1 cellular context compared by ENCODE assay signal in genomic region chr12:2812290-2813213, GRCh38.
TF ChIP-seq lines count a peak whose summit lies in the region.

Gene ITFG2, plus strand, starts transcription at chr12:2812668. Its CDS starts 93 bp downstream, at chr12:2812761.

TF ChIP-seq in GM12878, 131 proteins besides CTCF, POLR2A, EP300 and RAD21 (continued from another document):
- TF ChIP-seq, protein P1, sequence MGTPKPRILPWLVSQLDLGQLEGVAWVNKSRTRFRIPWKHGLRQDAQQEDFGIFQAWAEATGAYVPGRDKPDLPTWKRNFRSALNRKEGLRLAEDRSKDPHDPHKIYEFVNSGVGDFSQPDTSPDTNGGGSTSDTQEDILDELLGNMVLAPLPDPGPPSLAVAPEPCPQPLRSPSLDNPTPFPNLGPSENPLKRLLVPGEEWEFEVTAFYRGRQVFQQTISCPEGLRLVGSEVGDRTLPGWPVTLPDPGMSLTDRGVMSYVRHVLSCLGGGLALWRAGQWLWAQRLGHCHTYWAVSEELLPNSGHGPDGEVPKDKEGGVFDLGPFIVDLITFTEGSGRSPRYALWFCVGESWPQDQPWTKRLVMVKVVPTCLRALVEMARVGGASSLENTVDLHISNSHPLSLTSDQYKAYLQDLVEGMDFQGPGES (IDR thresholded peaks at IDR 0.05): peak; percentile 59
- peak; percentile 75 for TF ChIP-seq SPI1 (IDR thresholded peaks at IDR 0.05; ENCODE audit: borderline replicate concordance, insufficient read depth, low read depth, low read length)
- TF ChIP-seq SMC3 (IDR thresholded peaks at IDR 0.05; ENCODE audit: borderline replicate concordance, low read length): no peak
- TF ChIP-seq ZZZ3 (IDR thresholded peaks at IDR 0.05; ENCODE audit: control insufficient read depth, insufficient read length, low read depth): no peak
- no peak for TF ChIP-seq ZNF622 (IDR thresholded peaks at IDR 0.05)
- TF ChIP-seq MTA3 (IDR thresholded peaks at IDR 0.05; ENCODE audit: borderline replicate concordance, low read length): no peak
- TF ChIP-seq, protein P2, sequence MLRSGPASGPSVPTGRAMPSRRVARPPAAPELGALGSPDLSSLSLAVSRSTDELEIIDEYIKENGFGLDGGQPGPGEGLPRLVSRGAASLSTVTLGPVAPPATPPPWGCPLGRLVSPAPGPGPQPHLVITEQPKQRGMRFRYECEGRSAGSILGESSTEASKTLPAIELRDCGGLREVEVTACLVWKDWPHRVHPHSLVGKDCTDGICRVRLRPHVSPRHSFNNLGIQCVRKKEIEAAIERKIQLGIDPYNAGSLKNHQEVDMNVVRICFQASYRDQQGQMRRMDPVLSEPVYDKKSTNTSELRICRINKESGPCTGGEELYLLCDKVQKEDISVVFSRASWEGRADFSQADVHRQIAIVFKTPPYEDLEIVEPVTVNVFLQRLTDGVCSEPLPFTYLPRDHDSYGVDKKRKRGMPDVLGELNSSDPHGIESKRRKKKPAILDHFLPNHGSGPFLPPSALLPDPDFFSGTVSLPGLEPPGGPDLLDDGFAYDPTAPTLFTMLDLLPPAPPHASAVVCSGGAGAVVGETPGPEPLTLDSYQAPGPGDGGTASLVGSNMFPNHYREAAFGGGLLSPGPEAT (IDR thresholded peaks at IDR 0.05; ENCODE audit: low read depth): peak; percentile 96
- TF ChIP-seq IKZF2 (IDR thresholded peaks at IDR 0.05): peak; percentile 80
- peak; percentile 99 for TF ChIP-seq PBX3 (IDR thresholded peaks at IDR 0.05; ENCODE audit: insufficient replicate concordance, low read depth, low read length)
- no peak for TF ChIP-seq SUZ12 (IDR thresholded peaks at IDR 0.05; ENCODE audit: unreplicated experiment)
- TF ChIP-seq STAT3 (IDR thresholded peaks at IDR 0.05; ENCODE audit: low read depth, low read length): no peak
- TF ChIP-seq MEF2B (IDR thresholded peaks at IDR 0.05; ENCODE audit: partially characterized antibody, poor library complexity, severe bottlenecking): peak; percentile 50
- TF ChIP-seq CREB1 (IDR thresholded peaks at IDR 0.05; ENCODE audit: low read depth): peak; percentile 90
- TF ChIP-seq CHD1 (IDR thresholded peaks at IDR 0.05; ENCODE audit: low read depth, low read length): peak; percentile 55; the same call in 1 of the 2 replicates
- no peak for TF ChIP-seq IRF5 (IDR thresholded peaks at IDR 0.05; ENCODE audit: borderline replicate concordance)
- TF ChIP-seq BRCA1 (IDR thresholded peaks at IDR 0.05; ENCODE audit: low read depth, low read length): no peak
- peak; percentile 91 for TF ChIP-seq SIN3A (IDR thresholded peaks at IDR 0.05; ENCODE audit: low read depth, low read length)
- peak; percentile 100 for TF ChIP-seq PKNOX1 (IDR thresholded peaks at IDR 0.05)
- peak; percentile 68 for TF ChIP-seq CREM (IDR thresholded peaks at IDR 0.05; ENCODE audit: low read depth)
- no peak for TF ChIP-seq CUX1 (IDR thresholded peaks at IDR 0.05; ENCODE audit: insufficient replicate concordance, low read depth, low read length)
- peak; percentile 97 for TF ChIP-seq POLR2AphosphoS2 (IDR thresholded peaks at IDR 0.05; ENCODE audit: low read depth, low read length)
- peak; percentile 71; the same call in 1 of the 2 replicates for TF ChIP-seq RFX5 (IDR thresholded peaks at IDR 0.05; ENCODE audit: low read depth, low read length)
- TF ChIP-seq IKZF1 (conservative IDR thresholded peaks at IDR 0.05): peak; percentile 95
- TF ChIP-seq KDM1A (IDR thresholded peaks at IDR 0.05; ENCODE audit: borderline replicate concordance): no peak
- TF ChIP-seq HCFC1 (IDR thresholded peaks at IDR 0.05; ENCODE audit: low read length): peak; percentile 54
- TF ChIP-seq, protein P3, sequence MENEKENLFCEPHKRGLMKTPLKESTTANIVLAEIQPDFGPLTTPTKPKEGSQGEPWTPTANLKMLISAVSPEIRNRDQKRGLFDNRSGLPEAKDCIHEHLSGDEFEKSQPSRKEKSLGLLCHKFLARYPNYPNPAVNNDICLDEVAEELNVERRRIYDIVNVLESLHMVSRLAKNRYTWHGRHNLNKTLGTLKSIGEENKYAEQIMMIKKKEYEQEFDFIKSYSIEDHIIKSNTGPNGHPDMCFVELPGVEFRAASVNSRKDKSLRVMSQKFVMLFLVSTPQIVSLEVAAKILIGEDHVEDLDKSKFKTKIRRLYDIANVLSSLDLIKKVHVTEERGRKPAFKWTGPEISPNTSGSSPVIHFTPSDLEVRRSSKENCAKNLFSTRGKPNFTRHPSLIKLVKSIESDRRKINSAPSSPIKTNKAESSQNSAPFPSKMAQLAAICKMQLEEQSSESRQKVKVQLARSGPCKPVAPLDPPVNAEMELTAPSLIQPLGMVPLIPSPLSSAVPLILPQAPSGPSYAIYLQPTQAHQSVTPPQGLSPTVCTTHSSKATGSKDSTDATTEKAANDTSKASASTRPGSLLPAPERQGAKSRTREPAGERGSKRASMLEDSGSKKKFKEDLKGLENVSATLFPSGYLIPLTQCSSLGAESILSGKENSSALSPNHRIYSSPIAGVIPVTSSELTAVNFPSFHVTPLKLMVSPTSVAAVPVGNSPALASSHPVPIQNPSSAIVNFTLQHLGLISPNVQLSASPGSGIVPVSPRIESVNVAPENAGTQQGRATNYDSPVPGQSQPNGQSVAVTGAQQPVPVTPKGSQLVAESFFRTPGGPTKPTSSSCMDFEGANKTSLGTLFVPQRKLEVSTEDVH (IDR thresholded peaks at IDR 0.05; ENCODE audit: low read depth, partially characterized antibody): peak; percentile 42
- 0 out of 2 replicates have a peak, but pooled peaks have one; percentile 55 for TF ChIP-seq PAX5 (IDR thresholded peaks at IDR 0.05; ENCODE audit: borderline replicate concordance, low read depth, low read length)
- peak; percentile 82 for TF ChIP-seq SMAD1 (IDR thresholded peaks at IDR 0.05; ENCODE audit: low read depth, partially characterized antibody)
- TF ChIP-seq, protein P4, sequence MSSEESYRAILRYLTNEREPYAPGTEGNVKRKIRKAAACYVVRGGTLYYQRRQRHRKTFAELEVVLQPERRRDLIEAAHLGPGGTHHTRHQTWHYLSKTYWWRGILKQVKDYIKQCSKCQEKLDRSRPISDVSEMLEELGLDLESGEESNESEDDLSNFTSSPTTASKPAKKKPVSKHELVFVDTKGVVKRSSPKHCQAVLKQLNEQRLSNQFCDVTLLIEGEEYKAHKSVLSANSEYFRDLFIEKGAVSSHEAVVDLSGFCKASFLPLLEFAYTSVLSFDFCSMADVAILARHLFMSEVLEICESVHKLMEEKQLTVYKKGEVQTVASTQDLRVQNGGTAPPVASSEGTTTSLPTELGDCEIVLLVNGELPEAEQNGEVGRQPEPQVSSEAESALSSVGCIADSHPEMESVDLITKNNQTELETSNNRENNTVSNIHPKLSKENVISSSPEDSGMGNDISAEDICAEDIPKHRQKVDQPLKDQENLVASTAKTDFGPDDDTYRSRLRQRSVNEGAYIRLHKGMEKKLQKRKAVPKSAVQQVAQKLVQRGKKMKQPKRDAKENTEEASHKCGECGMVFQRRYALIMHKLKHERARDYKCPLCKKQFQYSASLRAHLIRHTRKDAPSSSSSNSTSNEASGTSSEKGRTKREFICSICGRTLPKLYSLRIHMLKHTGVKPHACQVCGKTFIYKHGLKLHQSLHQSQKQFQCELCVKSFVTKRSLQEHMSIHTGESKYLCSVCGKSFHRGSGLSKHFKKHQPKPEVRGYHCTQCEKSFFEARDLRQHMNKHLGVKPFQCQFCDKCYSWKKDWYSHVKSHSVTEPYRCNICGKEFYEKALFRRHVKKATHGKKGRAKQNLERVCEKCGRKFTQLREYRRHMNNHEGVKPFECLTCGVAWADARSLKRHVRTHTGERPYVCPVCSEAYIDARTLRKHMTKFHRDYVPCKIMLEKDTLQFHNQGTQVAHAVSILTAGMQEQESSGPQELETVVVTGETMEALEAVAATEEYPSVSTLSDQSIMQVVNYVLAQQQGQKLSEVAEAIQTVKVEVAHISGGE (CRISPR knock-in tag; IDR thresholded peaks at IDR 0.05): no peak
- TF ChIP-seq EED (IDR thresholded peaks at IDR 0.05; ENCODE audit: low read depth): peak; percentile 71
- TF ChIP-seq YY1 (IDR thresholded peaks at IDR 0.05; ENCODE audit: low read depth, low read length): peak; percentile 74
- TF ChIP-seq, protein P5, sequence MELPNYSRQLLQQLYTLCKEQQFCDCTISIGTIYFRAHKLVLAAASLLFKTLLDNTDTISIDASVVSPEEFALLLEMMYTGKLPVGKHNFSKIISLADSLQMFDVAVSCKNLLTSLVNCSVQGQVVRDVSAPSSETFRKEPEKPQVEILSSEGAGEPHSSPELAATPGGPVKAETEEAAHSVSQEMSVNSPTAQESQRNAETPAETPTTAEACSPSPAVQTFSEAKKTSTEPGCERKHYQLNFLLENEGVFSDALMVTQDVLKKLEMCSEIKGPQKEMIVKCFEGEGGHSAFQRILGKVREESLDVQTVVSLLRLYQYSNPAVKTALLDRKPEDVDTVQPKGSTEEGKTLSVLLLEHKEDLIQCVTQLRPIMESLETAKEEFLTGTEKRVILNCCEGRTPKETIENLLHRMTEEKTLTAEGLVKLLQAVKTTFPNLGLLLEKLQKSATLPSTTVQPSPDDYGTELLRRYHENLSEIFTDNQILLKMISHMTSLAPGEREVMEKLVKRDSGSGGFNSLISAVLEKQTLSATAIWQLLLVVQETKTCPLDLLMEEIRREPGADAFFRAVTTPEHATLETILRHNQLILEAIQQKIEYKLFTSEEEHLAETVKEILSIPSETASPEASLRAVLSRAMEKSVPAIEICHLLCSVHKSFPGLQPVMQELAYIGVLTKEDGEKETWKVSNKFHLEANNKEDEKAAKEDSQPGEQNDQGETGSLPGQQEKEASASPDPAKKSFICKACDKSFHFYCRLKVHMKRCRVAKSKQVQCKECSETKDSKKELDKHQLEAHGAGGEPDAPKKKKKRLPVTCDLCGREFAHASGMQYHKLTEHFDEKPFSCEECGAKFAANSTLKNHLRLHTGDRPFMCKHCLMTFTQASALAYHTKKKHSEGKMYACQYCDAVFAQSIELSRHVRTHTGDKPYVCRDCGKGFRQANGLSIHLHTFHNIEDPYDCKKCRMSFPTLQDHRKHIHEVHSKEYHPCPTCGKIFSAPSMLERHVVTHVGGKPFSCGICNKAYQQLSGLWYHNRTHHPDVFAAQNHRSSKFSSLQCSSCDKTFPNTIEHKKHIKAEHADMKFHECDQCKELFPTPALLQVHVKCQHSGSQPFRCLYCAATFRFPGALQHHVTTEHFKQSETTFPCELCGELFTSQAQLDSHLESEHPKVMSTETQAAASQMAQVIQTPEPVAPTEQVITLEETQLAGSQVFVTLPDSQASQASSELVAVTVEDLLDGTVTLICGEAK (IDR thresholded peaks at IDR 0.05; ENCODE audit: borderline replicate concordance): peak; percentile 100
- TF ChIP-seq ASH2L (IDR thresholded peaks at IDR 0.05; ENCODE audit: borderline replicate concordance, low read depth): 0 out of 2 replicates have a peak, but pooled peaks have one; percentile 53
- TF ChIP-seq NFYA (IDR thresholded peaks at IDR 0.05; ENCODE audit: borderline replicate concordance, low read depth, low read length): no peak
- no peak for TF ChIP-seq HDAC2 (IDR thresholded peaks at IDR 0.05)
- 0 out of 2 replicates have a peak, but pooled peaks have one; percentile 69 for TF ChIP-seq IRF4 (IDR thresholded peaks at IDR 0.05; ENCODE audit: low read depth, low read length)
